23 cellular contexts compared by ENCODE assay signal in genomic region chr14:20604291-20604690, GRCh38. TPM values are rescaled to one million over a fixed set of nuclear protein-coding genes. Genes with fewer than 3 reads are reported as not detected.
DNase-seq lines count a peak whose midpoint lies in the region; TF ChIP-seq lines count a peak whose summit lies in the region.
"Had no signal": no experiment of that assay in that cellular context is flagged by ENCODE, and none has a peak within 500 bp of the region (broad histone marks: within the 10 kb centered on the region; RNA-seq: fewer than 3 reads in every experiment).

No MANE protein-coding gene starts in this region.

- no peaks in the 10 kb centered on the region for H3K79me2 ChIP-seq in osteoblast (ENCODE audit: insufficient read depth, low read length)

- WGBS in spleen, 5 donors = 64 to 85% (median 78%) methylated on average over 8 of the region's 8 CpGs
- 77 to 94% (median 87%) methylated on average over 5 to 8 of the region's 8 CpGs for WGBS in adrenal gland, 4 donors

- intact Hi-C loops in spleen (cut with DNase I; ENCODE audit: low total_unique reads) = no loop called here
- intact Hi-C loops in adrenal gland (cut with DNase I) = loop anchor here (10.0 kb wide), 2 partner anchors 79 to 199 kb away; no protein-coding TSS in a partner anchor

- no peak overlapping the region for H2AFZ ChIP-seq in osteoblast (ENCODE audit: low read length)
- H2AFZ ChIP-seq: GM23248 had no signal

- TF ChIP-seq RAD21 in Ishikawa (IDR thresholded peaks at IDR 0.05; ENCODE audit: low read depth) = no peak

- no peaks in the 10 kb centered on the region for H3K27me3 ChIP-seq in osteoblast (ENCODE audit: insufficient read depth, low read length)
- H3K27me3 ChIP-seq in spleen (replicated peaks in 1 of 7) = no peaks in the 10 kb centered on the region
- H3K27me3 ChIP-seq in adrenal gland = no peaks in the 10 kb centered on the region
- H3K27me3 ChIP-seq: BLaER1 had no signal

- H3K4me3 ChIP-seq in osteoblast (ENCODE audit: insufficient read depth, low read length) (no peak overlapping the region), spleen (no peak overlapping the region), adrenal gland (no peak overlapping the region)
- H3K4me3 ChIP-seq: BLaER1, GM12878, GM23248 had no signal

- H3K27ac ChIP-seq in osteoblast (ENCODE audit: low read depth, low read length) (no peak overlapping the region), spleen (no peak overlapping the region), adrenal gland (no peak overlapping the region)
- H3K27ac ChIP-seq: BLaER1, GM23248 had no signal

- H3K9me3 ChIP-seq in osteoblast (ENCODE audit: low read depth, low read length) (no peaks in the 10 kb centered on the region), spleen (no peaks in the 10 kb centered on the region), adrenal gland (replicated peaks in 1 of 3) (no peaks in the 10 kb centered on the region)
- H3K9me3 ChIP-seq: BLaER1 had no signal

- no peak overlapping the region for H3K4me2 ChIP-seq in osteoblast (ENCODE audit: insufficient read depth, low read length)
- H3K4me2 ChIP-seq: BLaER1 had no signal

- H3K4me1 ChIP-seq in osteoblast (ENCODE audit: insufficient read depth, low read length) (no peaks in the 10 kb centered on the region), spleen (peaks cover 0 to 6% (median 2%) of the 10 kb centered on the region in 6 donors), adrenal gland (replicated peaks in 1 of 2) (no peaks in the 10 kb centered on the region)

- TF ChIP-seq POLR2A in spleen (IDR thresholded peaks at IDR 0.05) = no peak
- TF ChIP-seq POLR2A in adrenal gland (IDR thresholded peaks at IDR 0.05) = no peak

- H4K20me1 ChIP-seq in osteoblast (ENCODE audit: insufficient read depth, low read length) = no peaks in the 10 kb centered on the region
- H4K20me1 ChIP-seq: BLaER1 had no signal

- TF ChIP-seq EP300 in Ishikawa (IDR thresholded peaks at IDR 0.05; ENCODE audit: borderline replicate concordance) = no peak

- DNase-seq in NCI-H2107 treated with DMSO at 0.1 percent for 48 hours (lab: John Stamatoyannopoulos, UW; ENCODE audit: unreplicated experiment) (peak; percentile 22), NCI-H2107 (lab: John Stamatoyannopoulos, UW) (no peak), NCI-H2171 (lab: John Stamatoyannopoulos, UW) (peak; percentile 8), osteoblast (ENCODE audit: insufficient read length, low spot score, missing footprints) (peak; percentile 54), NCI-H82 treated with DMSO at 0.1 percent for 48 hours (lab: John Stamatoyannopoulos, UW; ENCODE audit: unreplicated experiment) (no peak), spleen (no peak), adrenal gland (no peak)
- DNase-seq: 8988T; CD4-positive, alpha-beta memory T cell; DMS53; DND-41; EL; GM23248; HCEC 1CT; IMR-90 had no signal

- H3K36me3 ChIP-seq in osteoblast (ENCODE audit: insufficient read depth, low read length) (no peaks in the 10 kb centered on the region), spleen (no peaks in the 10 kb centered on the region), adrenal gland (replicated peaks in 1 of 2) (no peaks in the 10 kb centered on the region)
- H3K36me3 ChIP-seq: BLaER1 had no signal

- TF ChIP-seq CTCF in osteoblast (IDR thresholded peaks at IDR 0.05; ENCODE audit: extremely low read depth, low read depth, low read length) (no peak), spleen (IDR thresholded peaks at IDR 0.05 in 8 of 11, conservative IDR thresholded peaks at IDR 0.05 in 3 of 11) (no peak), adrenal gland (IDR thresholded peaks at IDR 0.05) (no peak)

TF ChIP-seq in Ishikawa, 13 proteins besides CTCF, POLR2A, EP300 and RAD21:
- no peak for TF ChIP-seq TEAD4 (IDR thresholded peaks at IDR 0.05)
- 0 out of 2 replicates have a peak, but pooled peaks have one; percentile 16 for TF ChIP-seq CEBPB (IDR thresholded peaks at IDR 0.05)
- no peak for TF ChIP-seq TAF1 (IDR thresholded peaks at IDR 0.05; ENCODE audit: low read depth)
TF ChIP-seq in Ishikawa: peak in this region for 1.

RNA-seq across cellular contexts. Expression of gene RNASE12, which starts 13.1 kb away (rescaled TPM):
- total RNA-seq in osteoblast (not detected in 2 replicates), spleen (not detected), adrenal gland (not detected)
- polyA plus RNA-seq in spleen (not detected), adrenal gland (not detected)
- total RNA-seq: A673; CD4-positive, alpha-beta memory T cell; G401; GM12878; GM23248; HT1080; IMR-90 had no signal
- polyA plus RNA-seq: AG04450; CD14-positive monocyte; CD4-positive, alpha-beta memory T cell; GM12878; GM23248; IMR-90 had no signal

RNA-seq across cellular contexts. Expression of gene RNASE11, which starts 16.5 kb away (rescaled TPM):
- total RNA-seq in osteoblast (not detected in 2 replicates), spleen (not detected), adrenal gland (not detected)
- polyA plus RNA-seq in spleen (not detected), adrenal gland (under 1 TPM in 1 of 3 donors, not detected in 2; 0.57 TPM)
- total RNA-seq: A673; CD4-positive, alpha-beta memory T cell; G401; GM12878; GM23248; HT1080; IMR-90 had no signal
- polyA plus RNA-seq: AG04450; CD14-positive monocyte; CD4-positive, alpha-beta memory T cell; GM12878; GM23248; IMR-90 had no signal

RNA-seq across cellular contexts. Expression of gene OR6S1, which starts 37.2 kb away (rescaled TPM):
- total RNA-seq in osteoblast (not detected in 2 replicates), spleen (under 1 TPM in 2 of 7 donors, not detected in 5; 0.27 to 0.77 TPM), adrenal gland (not detected)
- polyA plus RNA-seq in spleen (under 1 TPM in 1 of 3 donors, not detected in 2; 0.10 TPM), adrenal gland (not detected)
- total RNA-seq: A673; CD4-positive, alpha-beta memory T cell; G401; GM23248; HT1080; IMR-90 had no signal
- polyA plus RNA-seq: AG04450; CD14-positive monocyte; CD4-positive, alpha-beta memory T cell; GM23248; IMR-90 had no signal

RNA-seq across cellular contexts. Expression of gene RNASE9, which starts 43.4 kb away (rescaled TPM):
- total RNA-seq in osteoblast (not detected in 2 replicates), spleen (not detected), adrenal gland (not detected)
- polyA plus RNA-seq in spleen (not detected), adrenal gland (not detected)
- total RNA-seq: A673; CD4-positive, alpha-beta memory T cell; G401; GM12878; GM23248; HT1080; IMR-90 had no signal
- polyA plus RNA-seq: AG04450; CD14-positive monocyte; CD4-positive, alpha-beta memory T cell; GM12878; GM23248; IMR-90 had no signal

Comparison
In these comparisons a context has a peak if more than half of its experiments do, and no peak if none do; other contexts are left out.
1. DNase-seq: peak in NCI-H2107 treated with DMSO at 0.1 percent for 48 hours (single experiment), NCI-H2171 (single experiment) and osteoblast (single experiment); none in NCI-H2107 (single experiment), NCI-H82 treated with DMSO at 0.1 percent for 48 hours (single experiment), spleen (single experiment) and adrenal gland (0 of 7).